8 cellular contexts compared by ENCODE assay signal in the genomic region with DNA sequence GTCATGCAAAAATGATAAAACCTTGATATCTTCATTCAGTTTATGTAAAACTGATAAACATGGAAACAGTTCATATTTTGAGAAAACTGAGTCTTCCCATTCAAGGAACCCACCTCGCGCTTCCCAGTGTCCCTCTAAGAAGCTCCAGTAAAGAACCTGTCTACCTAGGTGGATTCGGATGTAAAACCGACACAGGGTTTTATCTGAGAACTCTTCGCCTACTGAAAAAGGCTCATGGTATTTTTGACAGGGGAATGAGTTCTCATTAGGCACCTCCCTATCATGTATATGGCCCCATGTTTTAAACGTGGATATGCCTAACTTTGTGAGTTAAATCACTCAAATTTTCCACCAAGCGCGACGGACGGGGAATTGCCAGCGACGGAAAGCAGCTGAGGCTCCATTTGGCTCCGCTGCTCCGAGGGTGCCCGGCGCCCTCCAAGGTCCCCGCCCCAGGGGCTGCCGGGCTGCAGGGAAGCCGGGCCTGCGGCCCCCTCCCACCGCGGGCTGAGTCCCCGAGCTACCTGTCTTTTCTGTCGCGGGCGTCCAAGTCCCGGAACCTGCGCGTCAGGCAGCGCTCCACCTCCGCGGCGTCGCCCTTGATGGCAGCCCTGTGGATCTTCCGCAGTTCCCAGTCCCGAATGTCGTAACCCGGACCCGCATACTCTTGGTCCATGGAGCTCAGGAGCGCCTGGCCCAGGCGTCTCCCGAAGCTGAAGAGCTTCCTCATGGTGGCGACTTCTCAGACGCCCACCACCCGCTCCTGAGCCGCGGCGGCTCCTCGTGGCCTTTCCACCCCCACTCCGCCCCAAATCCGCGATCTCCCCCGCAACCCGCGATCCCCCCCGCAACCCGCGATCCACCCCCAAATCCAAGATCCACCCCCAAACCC.
A peak's percentile ranks its signal among the peaks of the same experiment; 100 is the strongest.
DNase-seq lines count a peak whose midpoint lies in the region; ATAC-seq and TF ChIP-seq lines count a peak whose summit lies in the region.

No MANE protein-coding gene starts in this region.

- H3K36me3 Mint-ChIP-seq in memory B cell, result no peaks in the 10 kb centered on the region

- POLR2A ChIA-PET in HEK293T (lab: Yijun Ruan, JAX), result no interaction called here

- peak overlapping the region; percentile 44 for H3K4me3 ChIP-seq in choroid plexus epithelial cell (ENCODE audit: low read depth, low read length)

- H3K4me3 Mint-ChIP-seq in memory B cell, result peak overlapping the region; percentile 81

- ATAC-seq in memory B cell (ENCODE audit: low read depth), result no peak
- ATAC-seq in GM18498 (IDR thresholded peaks at IDR 0.05; ENCODE audit: unreplicated experiment), result no peak
- no peak for ATAC-seq in GM21528 (IDR thresholded peaks at IDR 0.05; ENCODE audit: low FRiP score, unreplicated experiment)

- H3K4me1 Mint-ChIP-seq in memory B cell, result peaks cover 7% of the 10 kb centered on the region

- H3K27ac Mint-ChIP-seq in memory B cell, result peak overlapping the region; percentile 73

- CTCF ChIA-PET in HEK293T (lab: Yijun Ruan, JAX), result interaction anchor here (0.5 to 0.9 kb wide), 2 partner anchors 23 to 191 kb away, joined by 3 to 4 read pairs; no protein-coding TSS in a partner anchor

- no peak for TF ChIP-seq CTCF in choroid plexus epithelial cell (conservative IDR thresholded peaks at IDR 0.05; ENCODE audit: low read depth, low read length)

- peaks cover 19% of the 10 kb centered on the region for H3K27me3 Mint-ChIP-seq in memory B cell

- H3K9me3 Mint-ChIP-seq in memory B cell, result peaks cover 4% of the 10 kb centered on the region

- peak; percentile 21 for DNase-seq in HEK293T (ENCODE audit: extremely low spot score)
- peak in 3 of 5 experiments; percentile 12 to 16 (median 13) for DNase-seq in T-helper 2 cell
- no peak for DNase-seq in choroid plexus epithelial cell (ENCODE audit: low read depth)
- peak in 1 of 2 donors; percentile 12 for DNase-seq in memory B cell (ENCODE audit: low spot score in 2 of 2)
- peak; percentile 45 for DNase-seq in stimulated activated naive CD4-positive, alpha-beta T cell treated with Interleukin-2 at 50 U/mL for 16 hours (lab: John Stamatoyannopoulos, UW)
- no peak for DNase-seq in HuH-7 (ENCODE audit: low spot score)

TF ChIP-seq in HEK293T, 16 proteins besides CTCF, POLR2A, EP300 and RAD21:
- TF ChIP-seq ELF4 (IDR thresholded peaks at IDR 0.05), result no peak
- TF ChIP-seq HDGF (IDR thresholded peaks at IDR 0.05; ENCODE audit: borderline replicate concordance), result no peak
- TF ChIP-seq, protein P1, sequence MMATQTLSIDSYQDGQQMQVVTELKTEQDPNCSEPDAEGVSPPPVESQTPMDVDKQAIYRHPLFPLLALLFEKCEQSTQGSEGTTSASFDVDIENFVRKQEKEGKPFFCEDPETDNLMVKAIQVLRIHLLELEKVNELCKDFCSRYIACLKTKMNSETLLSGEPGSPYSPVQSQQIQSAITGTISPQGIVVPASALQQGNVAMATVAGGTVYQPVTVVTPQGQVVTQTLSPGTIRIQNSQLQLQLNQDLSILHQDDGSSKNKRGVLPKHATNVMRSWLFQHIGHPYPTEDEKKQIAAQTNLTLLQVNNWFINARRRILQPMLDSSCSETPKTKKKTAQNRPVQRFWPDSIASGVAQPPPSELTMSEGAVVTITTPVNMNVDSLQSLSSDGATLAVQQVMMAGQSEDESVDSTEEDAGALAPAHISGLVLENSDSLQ (IDR thresholded peaks at IDR 0.05), result no peak
- no peak for TF ChIP-seq FOXK2 (IDR thresholded peaks at IDR 0.05)
- TF ChIP-seq TARDBP (IDR thresholded peaks at IDR 0.05), result no peak
- TF ChIP-seq NFRKB (IDR thresholded peaks at IDR 0.05), result no peak
- no peak for TF ChIP-seq ARNT (IDR thresholded peaks at IDR 0.05)
- TF ChIP-seq SUZ12 (IDR thresholded peaks at IDR 0.05), result no peak
- no peak for TF ChIP-seq ZNF384 (IDR thresholded peaks at IDR 0.05)
- no peak for TF ChIP-seq FOXM1 (IDR thresholded peaks at IDR 0.05; ENCODE audit: borderline replicate concordance)
- TF ChIP-seq L3MBTL2 (conservative IDR thresholded peaks at IDR 0.05), result no peak
- TF ChIP-seq LEF1 (IDR thresholded peaks at IDR 0.05; ENCODE audit: borderline replicate concordance), result no peak
- no peak for TF ChIP-seq FOXA1 (IDR thresholded peaks at IDR 0.05)
- no peak for TF ChIP-seq BHLHE40 (IDR thresholded peaks at IDR 0.05; ENCODE audit: borderline replicate concordance)
- TF ChIP-seq CTBP1 (IDR thresholded peaks at IDR 0.05; ENCODE audit: borderline replicate concordance), result no peak
- no peak for TF ChIP-seq SP1 (IDR thresholded peaks at IDR 0.05)

Comparison
In these comparisons a context has a peak if more than half of its experiments do, and no peak if none do; other contexts are left out.
1. DNase-seq: peak in HEK293T (single experiment), T-helper 2 cell (3 of 5) and stimulated activated naive CD4-positive, alpha-beta T cell treated with Interleukin-2 at 50 U/mL for 16 hours (single experiment); none in choroid plexus epithelial cell (single experiment) and HuH-7 (single experiment).